In the genomic region with DNA sequence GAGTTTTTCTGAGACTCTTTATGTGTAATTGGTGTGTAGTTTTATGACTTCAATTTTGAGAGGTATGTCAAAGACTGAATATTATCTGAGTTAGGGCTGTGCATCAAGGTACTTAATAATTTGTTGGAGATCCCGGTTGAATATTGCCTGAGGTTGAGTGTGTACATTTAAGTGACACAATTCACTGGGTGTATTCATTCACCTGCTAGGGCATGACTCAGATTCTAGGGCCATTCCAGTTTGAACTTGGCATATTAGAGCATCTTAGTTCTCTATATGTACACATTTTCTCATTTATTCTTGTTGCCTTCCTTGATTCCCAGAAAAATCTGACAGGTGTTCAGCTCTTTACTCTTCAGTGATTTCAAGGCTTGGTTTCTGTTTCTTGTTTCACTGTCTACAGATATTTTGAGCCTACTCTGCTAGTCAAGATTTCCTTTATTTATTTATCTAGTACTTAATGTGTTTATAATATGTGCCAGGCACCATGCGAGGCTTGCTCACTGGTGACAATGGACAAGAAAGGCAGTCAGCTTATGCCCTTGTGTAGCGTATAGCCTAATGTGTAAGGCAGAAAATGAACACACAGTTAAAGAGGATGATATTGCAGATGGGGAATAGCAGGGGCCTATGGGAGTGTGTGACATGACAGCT, we compare ENCODE assay signal across 12 cellular contexts. TPM values are rescaled to one million over a fixed set of nuclear protein-coding genes. Genes with fewer than 3 reads are reported as not detected.
DNase-seq lines count a peak whose midpoint lies in the region; ATAC-seq and TF ChIP-seq lines count a peak whose summit lies in the region.
"Had no signal": no experiment of that assay in that cellular context is flagged by ENCODE, and none has a peak within 500 bp of the region (broad histone marks: within the 10 kb centered on the region; RNA-seq: fewer than 3 reads in every experiment).

No MANE protein-coding gene starts in this region.

- no peak overlapping the region for H2BK5ac ChIP-seq in mesenchymal stem cell (ENCODE audit: low read depth, low read length, poor library complexity, severe bottlenecking)

- no peaks in the 10 kb centered on the region for H3F3A ChIP-seq in GM23338 (replicated peaks; ENCODE audit: low read depth)

- H3K14ac ChIP-seq in mesenchymal stem cell (ENCODE audit: low read length in 2 of 2), result no peak overlapping the region

- TF ChIP-seq CTCF in GM23338 (conservative IDR thresholded peaks at IDR 0.05; ENCODE audit: low read depth in 2 of 2), result no peak

- H3K27me3 Mint-ChIP-seq in GM23338 (ENCODE audit: insufficient read depth, low read depth, poor library complexity), result peaks cover 2% of the 10 kb centered on the region
- no peaks in the 10 kb centered on the region for H3K27me3 Mint-ChIP-seq in activated naive CD8-positive, alpha-beta T cell treated with anti-CD3 and anti-CD28 coated beads, Interleukin-2, amount 10 ng/mL, durations not matched to agents 7 days and 5 days

- H3K36me3 Mint-ChIP-seq in GM23338 (ENCODE audit: low read depth), result peaks cover 7% of the 10 kb centered on the region; the same call in 2 of the 3 replicates
- peaks cover 24% of the 10 kb centered on the region for H3K36me3 Mint-ChIP-seq in activated naive CD8-positive, alpha-beta T cell treated with anti-CD3 and anti-CD28 coated beads, Interleukin-2, amount 10 ng/mL, durations not matched to agents 7 days and 5 days

- H4K8ac ChIP-seq in mesenchymal stem cell (ENCODE audit: low read length), result no peak overlapping the region

- DNase-seq in GM23338 (ENCODE audit: low spot score) (no peak), mesenchymal stem cell (peak; percentile 61), glomerular visceral epithelial cell (ENCODE audit: extremely low spot score) (no peak)
- no peak for DNase-seq in activated naive CD8-positive, alpha-beta T cell treated with anti-CD3 and anti-CD28 coated beads, Interleukin-2, amount 10 ng/mL, durations not matched to agents 7 days and 5 days
- DNase-seq: activated CD8-positive, alpha-beta memory T cell treated with anti-CD3 and anti-CD28 coated beads for 24 hours; NCI-H1092 treated with DMSO at 0.1 percent for 48 hours had no signal

- H3K36me3 ChIP-seq in BLaER1 (peaks cover 69% of the 10 kb centered on the region), GM23338 (ENCODE audit: insufficient read depth) (no peaks in the 10 kb centered on the region), mesenchymal stem cell (ENCODE audit: control insufficient read depth in 1 of 2, insufficient read depth in 2 of 2, low read depth in 1 of 2, low read length in 2 of 2) (peaks cover 4 to 50% of the 10 kb centered on the region in 2 experiments)

- H3K23ac ChIP-seq in mesenchymal stem cell (ENCODE audit: low read length in 2 of 2), result no peak overlapping the region

- H2BK120ac ChIP-seq in mesenchymal stem cell (ENCODE audit: low read depth, low read length), result no peak overlapping the region

- H2BK15ac ChIP-seq in mesenchymal stem cell (ENCODE audit: low read depth, poor library complexity, severe bottlenecking), result no peak overlapping the region

- no peaks in the 10 kb centered on the region for H3K9me2 ChIP-seq in GM23338 (ENCODE audit: insufficient read depth)

- WGBS in mesenchymal stem cell, result 52% methylated on average over 3 of the region's 3 CpGs

- no peak overlapping the region for H3K18ac ChIP-seq in mesenchymal stem cell (ENCODE audit: low read depth in 1 of 2, low read length in 2 of 2)

- peaks cover 100% of the 10 kb centered on the region for H3K79me2 ChIP-seq in GM23338 (replicated peaks; ENCODE audit: insufficient read depth)

- no peaks in the 10 kb centered on the region for H3K9me3 ChIP-seq in BLaER1
- no peaks in the 10 kb centered on the region for H3K9me3 ChIP-seq in mesenchymal stem cell (ENCODE audit: control insufficient read depth, low read length)

- H2AFZ ChIP-seq in GM23338, result no peak overlapping the region
- no peak overlapping the region for H2AFZ ChIP-seq in mesenchymal stem cell (ENCODE audit: low read depth, low read length)
- H2AFZ ChIP-seq: parathyroid adenoma had no signal

- H3K27me3 ChIP-seq in BLaER1 (no peaks in the 10 kb centered on the region), GM23338 (ENCODE audit: insufficient read depth) (no peaks in the 10 kb centered on the region), mesenchymal stem cell (ENCODE audit: control insufficient read depth in 1 of 2, insufficient read depth in 1 of 2, low read length in 2 of 2) (no peaks in the 10 kb centered on the region)

- no peak overlapping the region for H3K4me3 Mint-ChIP-seq in GM23338
- peak overlapping the region; percentile 26 for H3K4me3 Mint-ChIP-seq in activated naive CD8-positive, alpha-beta T cell treated with anti-CD3 and anti-CD28 coated beads, Interleukin-2, amount 10 ng/mL, durations not matched to agents 7 days and 5 days

- no peaks in the 10 kb centered on the region for H3K79me1 ChIP-seq in mesenchymal stem cell (replicated peaks; ENCODE audit: low read length, poor library complexity, severe bottlenecking)

- no peak overlapping the region for H2BK12ac ChIP-seq in mesenchymal stem cell (ENCODE audit: low read length in 2 of 2)

- H3K27ac Mint-ChIP-seq in GM23338, result no peak overlapping the region
- no peak overlapping the region for H3K27ac Mint-ChIP-seq in activated naive CD8-positive, alpha-beta T cell treated with anti-CD3 and anti-CD28 coated beads, Interleukin-2, amount 10 ng/mL, durations not matched to agents 7 days and 5 days

- no peak overlapping the region for H3K4ac ChIP-seq in mesenchymal stem cell (ENCODE audit: low read depth in 1 of 2, low read length in 2 of 2)

- H4K91ac ChIP-seq in mesenchymal stem cell (ENCODE audit: low read length), result no peak overlapping the region

- H3K4me2 ChIP-seq in BLaER1 (peak overlapping the region; percentile 45), GM23338 (no peak overlapping the region), mesenchymal stem cell (ENCODE audit: low read length, poor library complexity, severe bottlenecking) (no peak overlapping the region)

- no peak overlapping the region for H2AK5ac ChIP-seq in mesenchymal stem cell (ENCODE audit: low read length, severe bottlenecking)

- H3K27ac ChIP-seq in BLaER1, result no peak overlapping the region
- H3K27ac ChIP-seq in GM23338 (ENCODE audit: low read depth), result peak overlapping the region; percentile 51; the same call in 1 of the 2 replicates
- H3K27ac ChIP-seq in mesenchymal stem cell (ENCODE audit: low read length, poor library complexity, severe bottlenecking), result no peak overlapping the region
- H3K27ac ChIP-seq: coronary artery, parathyroid adenoma had no signal

- H3K4me3 ChIP-seq in BLaER1, result no peak overlapping the region
- H3K4me3 ChIP-seq in GM23338, result no peak overlapping the region
- peak overlapping the region in 1 of 2 experiments; percentile 27 for H3K4me3 ChIP-seq in mesenchymal stem cell (ENCODE audit: insufficient read depth in 1 of 2, low read depth in 1 of 2, low read length in 2 of 2)
- H3K4me3 ChIP-seq: coronary artery had no signal

- H3K9ac ChIP-seq in BLaER1 (peak overlapping the region; percentile 30; the same call in 1 of the 2 replicates), mesenchymal stem cell (ENCODE audit: low read length) (peak overlapping the region; percentile 40)
- H3K9ac ChIP-seq: parathyroid adenoma had no signal

- POLR2A ChIA-PET in activated naive CD8-positive, alpha-beta T cell treated with anti-CD3 and anti-CD28 coated beads, Interleukin-2, amount 10 ng/mL, durations not matched to agents 7 days and 5 days (lab: Charles Lee), result interaction anchor here (0.7 to 3.1 kb wide), 5 partner anchors 9 to 235 kb away, joined by 3 to 12 read pairs (median 4); a partner anchor contains a TSS

- H3K4me1 ChIP-seq in BLaER1, result peaks cover 87% of the 10 kb centered on the region
- peaks cover 40% of the 10 kb centered on the region for H3K4me1 ChIP-seq in GM23338 (ENCODE audit: insufficient read depth)
- H3K4me1 ChIP-seq in mesenchymal stem cell (ENCODE audit: control insufficient read depth, insufficient read depth, low read depth, low read length), result peaks cover 4% of the 10 kb centered on the region

- no peak for ATAC-seq in GM23338
- no peak for ATAC-seq in activated naive CD8-positive, alpha-beta T cell treated with anti-CD3 and anti-CD28 coated beads, Interleukin-2, amount 10 ng/mL, durations not matched to agents 7 days and 5 days (ENCODE audit: low read depth)
- no peak for ATAC-seq in HG03521 (IDR thresholded peaks at IDR 0.05; ENCODE audit: unreplicated experiment)
- ATAC-seq in HG03039 (IDR thresholded peaks at IDR 0.05; ENCODE audit: unreplicated experiment), result no peak
- ATAC-seq in HG02571 (IDR thresholded peaks at IDR 0.05; ENCODE audit: unreplicated experiment), result no peak

- no peaks in the 10 kb centered on the region for H3K9me3 Mint-ChIP-seq in GM23338
- no peaks in the 10 kb centered on the region for H3K9me3 Mint-ChIP-seq in activated naive CD8-positive, alpha-beta T cell treated with anti-CD3 and anti-CD28 coated beads, Interleukin-2, amount 10 ng/mL, durations not matched to agents 7 days and 5 days

- H4K20me1 ChIP-seq in BLaER1 (peaks cover 100% of the 10 kb centered on the region), GM23338 (replicated peaks; ENCODE audit: insufficient read depth) (peaks cover 44% of the 10 kb centered on the region)

- peaks cover 51% of the 10 kb centered on the region for H3K4me1 Mint-ChIP-seq in GM23338
- H3K4me1 Mint-ChIP-seq in activated naive CD8-positive, alpha-beta T cell treated with anti-CD3 and anti-CD28 coated beads, Interleukin-2, amount 10 ng/mL, durations not matched to agents 7 days and 5 days, result peaks cover 38% of the 10 kb centered on the region

TF ChIP-seq in GM23338, 12 proteins besides CTCF, POLR2A, EP300 and RAD21:
- TF ChIP-seq STAT1 (IDR thresholded peaks at IDR 0.05; ENCODE audit: unreplicated experiment) (no peak), POLR2AphosphoS5 (IDR thresholded peaks at IDR 0.05; ENCODE audit: low read depth) (no peak), JUNB (IDR thresholded peaks at IDR 0.05; ENCODE audit: unreplicated experiment) (no peak)

RNA-seq across cellular contexts. Expression of a gene that starts 12.7 kb away (rescaled TPM):
- total RNA-seq in GM23338 (2014; rRNA removed; shearing (Covaris generic)), result 77.2 and 99.2 TPM in 2 replicates
- polyA plus RNA-seq in GM23338 (2016; fragmentation: Nextera tagmentation; extraction: Ambion mirVana), result 32.2 and 34.6 TPM in 2 replicates
- 10 to 100 TPM; 79.8 to 84.5 TPM for total RNA-seq in activated naive CD8-positive, alpha-beta T cell treated with anti-CD3 and anti-CD28 coated beads, Interleukin-2, amount 10 ng/mL, durations not matched to agents 7 days and 5 days
- 135 TPM for polyA plus RNA-seq in mesenchymal stem cell (2013, experiment 1 of 2)
- polyA plus RNA-seq in mesenchymal stem cell (2013, experiment 2 of 2), result 130 TPM
